13 cellular contexts compared by ENCODE assay signal in genomic region chr1:66339944-66340343, GRCh38.
DNase-seq lines count a peak whose midpoint lies in the region; ATAC-seq, FAIRE-seq and TF ChIP-seq lines count a peak whose summit lies in the region.
"Had no signal": no experiment of that assay in that cellular context is flagged by ENCODE, and none has a peak within 500 bp of the region (broad histone marks: within the 10 kb centered on the region; RNA-seq: fewer than 3 reads in every experiment).

No MANE protein-coding gene starts in this region.

- H3K9me3 ChIP-seq in A549 (no peaks in the 10 kb centered on the region), lower lobe of right lung (no peaks in the 10 kb centered on the region)
- H3K9me3 ChIP-seq: colonic mucosa, suprapubic skin had no signal

- DNase-seq in A549 (ENCODE audit: low read depth in 1 of 2, low spot score in 1 of 2) (no peak), GM12864 (ENCODE audit: low read depth) (no peak), activated B cell treated with CpG ODN at 0.5 μM for 24 hours (no peak), lower lobe of right lung (no peak), CD14-positive monocyte (ENCODE audit: low spot score) (no peak), mesenteric fat pad (ENCODE audit: low spot score) (no peak), Kasumi-1 (lab: John Stamatoyannopoulos, UW) (no peak), omental fat pad (ENCODE audit: low spot score) (no peak)
- DNase-seq: Calu3; colonic mucosa; stimulated activated CD4-positive, alpha-beta T cell treated with anti-CD3 and anti-CD28 coated beads, Interleukin-1b, Interleukin-23, amount 100 ng/mL, for 48 hours had no signal

- peaks cover 78% of the 10 kb centered on the region for H3K4me1 ChIP-seq in A549
- peaks cover 68% of the 10 kb centered on the region for H3K4me1 ChIP-seq in lower lobe of right lung
- H3K4me1 ChIP-seq: colonic mucosa had no signal

- H3K4me3 Mint-ChIP-seq in activated B cell treated with CpG ODN at 0.5 μM for 24 hours = peak overlapping the region; percentile 64
- H3K4me3 Mint-ChIP-seq in CD14-positive monocyte = peak overlapping the region in 1 of 2 donors; percentile 48

- ATAC-seq in A549 = 0 out of 6 replicates have a peak, but pooled peaks of 1 of the 2 experiments have one; percentile 30
- no peak for ATAC-seq in activated B cell treated with CpG ODN at 0.5 μM for 24 hours (ENCODE audit: low read depth)
- no peak for ATAC-seq in lower lobe of right lung
- ATAC-seq in omental fat pad (ENCODE audit: low FRiP score) = no peak
- ATAC-seq: SK-N-SH treated with all-trans-retinoic acid at 6 μM for 48 hours had no signal

- H3K9me3 Mint-ChIP-seq in activated B cell treated with CpG ODN at 0.5 μM for 24 hours (no peaks in the 10 kb centered on the region), CD14-positive monocyte (peaks cover 0 to 2% (median 0%) of the 10 kb centered on the region in 7 donors)

- 15% methylated on average over 2 of the region's 2 CpGs for WGBS in A549 (ENCODE audit: missing lambda C conversion rate)

- TF ChIP-seq CTCF in A549 (IDR thresholded peaks at IDR 0.05) (no peak), GM12864 (IDR thresholded peaks at IDR 0.05; ENCODE audit: low read depth, low read length, missing control alignments) (no peak), activated B cell treated with CpG ODN at 0.5 μM for 24 hours (IDR thresholded peaks at IDR 0.05) (no peak), lower lobe of right lung (IDR thresholded peaks at IDR 0.05) (no peak), CD14-positive monocyte (IDR thresholded peaks at IDR 0.05) (no peak), omental fat pad (IDR thresholded peaks at IDR 0.05) (no peak)

- no peak for TF ChIP-seq EP300 in A549 (IDR thresholded peaks at IDR 0.05)

- no peak overlapping the region for H3K4me3 ChIP-seq in A549
- H3K4me3 ChIP-seq in GM12864 (ENCODE audit: low read depth, low read length) = peak overlapping the region; percentile 52
- no peak overlapping the region for H3K4me3 ChIP-seq in lower lobe of right lung
- H3K4me3 ChIP-seq: colonic mucosa, suprapubic skin had no signal

- H3K27ac Mint-ChIP-seq in activated B cell treated with CpG ODN at 0.5 μM for 24 hours (peak overlapping the region; percentile 83), CD14-positive monocyte (peak overlapping the region in 3 of 7 donors; percentile 54 to 86 (median 80))

- CTCF ChIA-PET in A549 (lab: Yijun Ruan, JAX) = interaction anchor here (0.6 to 2.8 kb wide), 2 partner anchors 13 to 136 kb away, joined by 3 to 8 read pairs; no protein-coding TSS in a partner anchor
- CTCF ChIA-PET in activated B cell treated with CpG ODN at 0.5 μM for 24 hours (lab: Charles Lee) = interaction anchor here (1.0 to 1.2 kb wide), 2 partner anchors 12 to 64 kb away, joined by 3 to 4 read pairs; no protein-coding TSS in a partner anchor

- intact Hi-C loops in activated B cell treated with CpG ODN at 0.5 μM for 24 hours (cut with micrococcal nuclease) (loop anchor here (1.0 to 10.0 kb wide), 3 partner anchors 27 to 1375 kb away; partner anchors contain the start of gene JAK1), lower lobe of right lung (cut with DNase I) (no loop called here), CD14-positive monocyte (cut with micrococcal nuclease) (loop anchor here (5.0 to 10.0 kb wide), 4 partner anchors 32 to 97 kb away; no protein-coding TSS in a partner anchor)

- H3K4me2 ChIP-seq in A549 = peak overlapping the region; percentile 64

- no peaks in the 10 kb centered on the region for H3K36me3 ChIP-seq in lower lobe of right lung
- H3K36me3 ChIP-seq: colonic mucosa, suprapubic skin had no signal

- TF ChIP-seq RAD21 in A549 (conservative IDR thresholded peaks at IDR 0.05 in 1 of 2, IDR thresholded peaks at IDR 0.05 in 1 of 2) = no peak

- no peak for FAIRE-seq in A549 (lab: Jason Lieb, UNC)

- H3K36me3 Mint-ChIP-seq in activated B cell treated with CpG ODN at 0.5 μM for 24 hours (ENCODE audit: low read depth) (peaks cover 65% of the 10 kb centered on the region), CD14-positive monocyte (peaks cover 8 to 14% of the 10 kb centered on the region in 2 donors)

- no peak for TF ChIP-seq POLR2A in A549 (IDR thresholded peaks at IDR 0.05; ENCODE audit: low read length)

- H3K27ac ChIP-seq in A549 (peak overlapping the region; percentile 70 to 80), lower lobe of right lung (peak overlapping the region; percentile 8)
- H3K27ac ChIP-seq: colonic mucosa, suprapubic skin had no signal

- H3K27me3 Mint-ChIP-seq in activated B cell treated with CpG ODN at 0.5 μM for 24 hours = no peaks in the 10 kb centered on the region
- no peaks in the 10 kb centered on the region for H3K27me3 Mint-ChIP-seq in CD14-positive monocyte (ENCODE audit: low read depth in 3 of 3)

- H3K4me1 Mint-ChIP-seq in activated B cell treated with CpG ODN at 0.5 μM for 24 hours (peaks cover 86% of the 10 kb centered on the region), CD14-positive monocyte (peaks cover 49% of the 10 kb centered on the region)

- POLR2A ChIA-PET in A549 (lab: Yijun Ruan, JAX) = no interaction called here
- POLR2A ChIA-PET in activated B cell treated with CpG ODN at 0.5 μM for 24 hours (lab: Charles Lee) = interaction anchor here (0.9 to 11.2 kb wide), 3 partner anchors 11 to 58 kb away, joined by 3 to 279 read pairs (median 3); no protein-coding TSS in a partner anchor

- no peaks in the 10 kb centered on the region for H3K27me3 ChIP-seq in lower lobe of right lung (ENCODE audit: low read depth)
- H3K27me3 ChIP-seq: colonic mucosa, suprapubic skin had no signal

TF ChIP-seq in A549, 52 proteins besides CTCF, POLR2A, EP300 and RAD21:
- TF ChIP-seq FOSB (CRISPR knock-in tag; IDR thresholded peaks at IDR 0.05) = no peak
- TF ChIP-seq KDM5A (IDR thresholded peaks at IDR 0.05) = no peak
- no peak for TF ChIP-seq CEBPB (IDR thresholded peaks at IDR 0.05)
- TF ChIP-seq RARB (CRISPR knock-in tag; IDR thresholded peaks at IDR 0.05) = no peak
- no peak for TF ChIP-seq CBX8 (IDR thresholded peaks at IDR 0.05)
- no peak for TF ChIP-seq E2F6 (IDR thresholded peaks at IDR 0.05; ENCODE audit: borderline replicate concordance, low read depth)
- no peak for TF ChIP-seq ZC3H11A (IDR thresholded peaks at IDR 0.05)
- TF ChIP-seq MAZ (IDR thresholded peaks at IDR 0.05; ENCODE audit: borderline replicate concordance, low read depth, low read length) = no peak
- TF ChIP-seq RCOR1 (IDR thresholded peaks at IDR 0.05; ENCODE audit: low read depth, low read length) = no peak
